9 cellular contexts compared by ENCODE assay signal in the genomic region with DNA sequence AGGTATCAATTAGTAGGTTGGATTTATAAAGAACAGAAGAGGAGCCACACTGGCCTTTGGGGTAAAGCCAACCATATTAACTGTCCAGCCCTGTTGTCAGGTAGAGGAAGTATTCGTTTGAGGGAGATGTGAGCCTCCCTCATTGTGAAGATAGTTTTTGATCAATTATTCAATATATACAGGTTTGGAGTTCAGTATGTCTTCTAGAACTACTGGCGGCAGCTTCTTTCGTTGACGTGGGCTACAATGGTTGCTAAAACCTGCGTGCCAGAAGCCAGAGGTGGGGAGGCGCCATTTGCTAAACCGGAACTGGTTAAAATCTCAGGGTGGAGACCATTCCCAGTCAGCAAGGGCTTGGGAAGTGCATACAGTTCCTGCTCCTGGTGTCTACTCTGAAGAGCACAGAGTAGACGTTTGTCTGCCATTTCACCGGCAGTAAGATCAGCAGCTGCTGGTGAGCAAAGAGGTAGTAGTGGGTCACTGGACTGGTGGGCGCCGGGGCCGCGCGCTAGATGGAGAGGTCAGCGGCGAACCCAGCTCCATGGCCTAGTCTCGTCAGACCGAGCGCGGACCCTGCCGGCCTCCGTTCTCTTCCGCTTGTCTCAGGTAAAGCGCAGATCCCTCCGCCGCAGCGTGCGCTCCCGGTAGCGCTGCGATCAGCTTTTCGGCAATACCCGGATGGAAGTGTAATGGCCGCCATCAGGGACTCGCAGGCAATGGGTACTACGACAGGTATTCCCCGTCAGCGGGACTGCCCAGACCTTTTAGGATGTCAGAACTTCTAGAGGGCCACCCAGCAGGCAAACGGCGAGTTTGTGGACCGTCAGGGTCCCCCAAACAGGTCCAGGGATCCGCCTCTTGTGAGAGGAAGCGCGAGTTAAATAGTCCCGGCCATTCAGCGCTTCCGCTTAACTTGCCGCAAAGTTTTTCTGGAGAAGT. TPM values are rescaled to one million over a fixed set of nuclear protein-coding genes. Genes with fewer than 3 reads are reported as not detected.
A peak's percentile ranks its signal among the peaks of the same experiment; 100 is the strongest.
DNase-seq lines count a peak whose midpoint lies in the region; ATAC-seq and FAIRE-seq lines count a peak whose summit lies in the region.
"Had no signal": no experiment of that assay in that cellular context is flagged by ENCODE, and none has a peak within 500 bp of the region (broad histone marks: within the 10 kb centered on the region; RNA-seq: fewer than 3 reads in every experiment).

TSS of gene ZNF518A (plus strand) at position 911 of the 939 bp plus-strand sequence. CDS start 26,026 bp downstream, outside the sequence.

- peak within 1 kb of the TSS; percentile 85 for H3K9ac ChIP-seq in BLaER1

- H3K9me3 Mint-ChIP-seq in activated CD4-positive, alpha-beta T cell treated with anti-CD3 and anti-CD28 coated beads, Interleukin-2, amount 10 ng/mL, durations not matched to agents 7 days and 5 days, result peaks cover 9% of the 10 kb centered on the region

- peaks cover 37% of the 10 kb centered on the region for H3K36me3 Mint-ChIP-seq in activated CD4-positive, alpha-beta T cell treated with anti-CD3 and anti-CD28 coated beads, Interleukin-2, amount 10 ng/mL, durations not matched to agents 7 days and 5 days (ENCODE audit: low read depth)

- peaks cover 7% of the 10 kb centered on the region; the same call in 1 of the 2 replicates for H3K36me3 ChIP-seq in BLaER1

- H3K4me2 ChIP-seq in BLaER1, result peak within 1 kb of the TSS; percentile 70

- H3K4me3 Mint-ChIP-seq in activated CD4-positive, alpha-beta T cell treated with anti-CD3 and anti-CD28 coated beads, Interleukin-2, amount 10 ng/mL, durations not matched to agents 7 days and 5 days, result peak within 1 kb of the TSS; percentile 87

- H3K27ac Mint-ChIP-seq in activated CD4-positive, alpha-beta T cell treated with anti-CD3 and anti-CD28 coated beads, Interleukin-2, amount 10 ng/mL, durations not matched to agents 7 days and 5 days, result peak within 1 kb of the TSS; percentile 99

- peak; percentile 96 for FAIRE-seq in GM19239 (lab: Jason Lieb, UNC)
- FAIRE-seq: islet of Langerhans had no signal

- H3K27me3 ChIP-seq in BLaER1, result peaks cover 34% of the 10 kb centered on the region

- peaks cover 28% of the 10 kb centered on the region for H3K4me1 Mint-ChIP-seq in activated CD4-positive, alpha-beta T cell treated with anti-CD3 and anti-CD28 coated beads, Interleukin-2, amount 10 ng/mL, durations not matched to agents 7 days and 5 days

- CTCF ChIA-PET in activated CD4-positive, alpha-beta T cell treated with anti-CD3 and anti-CD28 coated beads, Interleukin-2, amount 10 ng/mL, durations not matched to agents 7 days and 5 days (lab: Charles Lee), result interaction anchor here (1.0 to 1.7 kb wide), 8 partner anchors 9 to 71 kb away, joined by 3 to 10 read pairs (median 4); no protein-coding TSS in a partner anchor

- H3K27me3 Mint-ChIP-seq in activated CD4-positive, alpha-beta T cell treated with anti-CD3 and anti-CD28 coated beads, Interleukin-2, amount 10 ng/mL, durations not matched to agents 7 days and 5 days, result peaks cover 32% of the 10 kb centered on the region

- H3K4me3 ChIP-seq in BLaER1, result peak within 1 kb of the TSS; percentile 71

- POLR2A ChIA-PET in activated CD4-positive, alpha-beta T cell treated with anti-CD3 and anti-CD28 coated beads, Interleukin-2, amount 10 ng/mL, durations not matched to agents 7 days and 5 days (lab: Charles Lee), result interaction anchor here (0.6 to 1.8 kb wide), 6 partner anchors 36 to 83 kb away, joined by 3 to 23 read pairs (median 4); no protein-coding TSS in a partner anchor

- H3K4me1 ChIP-seq in BLaER1, result peaks cover 15% of the 10 kb centered on the region

- ATAC-seq in HG03442 (IDR thresholded peaks at IDR 0.05; ENCODE audit: unreplicated experiment) (peak; percentile 83), left lobe of liver (peak; percentile 96)

- no peaks in the 10 kb centered on the region for H4K20me1 ChIP-seq in BLaER1

- peaks cover 22% of the 10 kb centered on the region for H3K9me3 ChIP-seq in BLaER1

- DNase-seq in GM19239 (ENCODE audit: insufficient read length, low spot score) (peak; percentile 64), NCI-H524 (lab: John Stamatoyannopoulos, UW) (peak; percentile 56 to 85), cortex of kidney (lab: John Stamatoyannopoulos, UW) (peak; percentile 42), left lobe of liver (ENCODE audit: low spot score) (peak; percentile 95)
- DNase-seq in activated CD4-positive, alpha-beta T cell treated with anti-CD3 and anti-CD28 coated beads, Interleukin-2, amount 10 ng/mL, durations not matched to agents 7 days and 5 days, result peak; percentile 92
- peak; percentile 84 to 88 for DNase-seq in stimulated activated CD4-positive, alpha-beta T cell treated with anti-CD3 and anti-CD28 coated beads, Interleukin-2, amount 100 ng/mL, for 24 hours

- peak within 1 kb of the TSS; percentile 92 for H3K27ac ChIP-seq in BLaER1

RNA-seq across cellular contexts. Expression of gene ZNF518A, which starts in this region (rescaled TPM):
- 10 to 100 TPM; 17.8 to 18.9 TPM for total RNA-seq in activated CD4-positive, alpha-beta T cell treated with anti-CD3 and anti-CD28 coated beads, Interleukin-2, amount 10 ng/mL, durations not matched to agents 7 days and 5 days
- total RNA-seq in left lobe of liver, result 8.7 TPM

Comparison
In these comparisons a context has a peak if more than half of its experiments do, and no peak if none do; other contexts are left out.
1. Peak in every context shown above with its lines: DNase-seq, ATAC-seq, H3K4me3 ChIP-seq and H3K27ac ChIP-seq.
2. DNase-seq: peak in every context shown above with its lines; median percentile 95 in left lobe of liver; 92 in activated CD4-positive, alpha-beta T cell treated with anti-CD3 and anti-CD28 coated beads, Interleukin-2, amount 10 ng/mL, durations not matched to agents 7 days and 5 days; 86 in stimulated activated CD4-positive, alpha-beta T cell treated with anti-CD3 and anti-CD28 coated beads, Interleukin-2, amount 100 ng/mL, for 24 hours; 70 in NCI-H524; 64 in GM19239; 42 in cortex of kidney.